ENCODE assay signal across 9 cellular contexts in genomic region chr1:200302893-200303250, GRCh38.
DNase-seq lines count a peak whose midpoint lies in the region; ATAC-seq, FAIRE-seq and TF ChIP-seq lines count a peak whose summit lies in the region.
"Had no signal": no experiment of that assay in that cellular context is flagged by ENCODE, and none has a peak within 500 bp of the region (broad histone marks: within the 10 kb centered on the region; RNA-seq: fewer than 3 reads in every experiment).

No MANE protein-coding gene starts in this region.

- no peak overlapping the region for H4K91ac ChIP-seq in H1 (replicated peaks; ENCODE audit: insufficient read length, low read length)

- no peak overlapping the region for H4K5ac ChIP-seq in H1 (ENCODE audit: insufficient read length, low read depth, low read length)

- ATAC-seq in GM18867 (IDR thresholded peaks at IDR 0.05; ENCODE audit: unreplicated experiment) (peak; percentile 2), GM21737 (IDR thresholded peaks at IDR 0.05; ENCODE audit: unreplicated experiment) (no peak), HG03442 (IDR thresholded peaks at IDR 0.05; ENCODE audit: unreplicated experiment) (no peak)

- no peak for FAIRE-seq in H1 (lab: Jason Lieb, UNC)
- FAIRE-seq: TTC549 had no signal

- no peaks in the 10 kb centered on the region for H4K20me1 ChIP-seq in H1 (replicated peaks in 1 of 2; ENCODE audit: control insufficient read depth in 1 of 2, insufficient read depth in 2 of 2, low read length in 2 of 2)

- no peak overlapping the region for H2BK120ac ChIP-seq in H1 (replicated peaks; ENCODE audit: low read depth, low read length)

- 36% methylated on average over 12 of the region's 12 CpGs; no CpG with 5 or more reads in 1 of the 2 experiments for WGBS in H1 (ENCODE audit: extremely low coverage in 1 of 2, insufficient coverage in 1 of 2, insufficient read length in 1 of 2, insufficient replicate concordance in 2 of 2, low coverage in 1 of 2, low lambda C conversion rate in 2 of 2, missing lambda C conversion rate in 1 of 2), 2 experiments

- POLR2A ChIA-PET in H1 (lab: Charles Lee; ENCODE audit: partially characterized antibody) = interaction anchor here (1.2 kb wide), 1 partner anchor 53 kb away, joined by 3 read pairs; no protein-coding TSS in a partner anchor

- H3K79me1 ChIP-seq in H1 (ENCODE audit: low read depth, low read length) = no peaks in the 10 kb centered on the region

- H2BK15ac ChIP-seq in H1 (ENCODE audit: low read length) = no peak overlapping the region

- H3K4me3 ChIP-seq in H1 (ENCODE audit: extremely low read depth in 1 of 4, insufficient read depth in 2 of 4, low read depth in 3 of 4, low read length in 4 of 4) = peak overlapping the region; percentile 25 to 65 (median 56); a peak in 7 of 8 replicates
- peak overlapping the region; percentile 55 to 77 for H3K4me3 ChIP-seq in muscle layer of colon (ENCODE audit: low read depth in 1 of 2, low read length in 2 of 2)

- no peak overlapping the region for H2BK12ac ChIP-seq in H1 (ENCODE audit: low read depth, low read length)

- H2AK5ac ChIP-seq in H1 (ENCODE audit: low read depth, low read length) = no peak overlapping the region

- TF ChIP-seq CTCF in H1 (IDR thresholded peaks at IDR 0.05; ENCODE audit: control extremely low read depth in 1 of 3, insufficient read depth in 1 of 3, low read depth in 1 of 3, low read length in 3 of 3) = no peak

- TF ChIP-seq RAD21 in H1 (IDR thresholded peaks at IDR 0.05 in 1 of 2, conservative IDR thresholded peaks at IDR 0.05 in 1 of 2; ENCODE audit: low read depth in 2 of 2, low read length in 2 of 2) = no peak

- H3K56ac ChIP-seq in H1 (replicated peaks; ENCODE audit: insufficient read length, low read depth, low read length) = no peak overlapping the region

- no peak overlapping the region for H4K8ac ChIP-seq in H1 (ENCODE audit: extremely low read depth, insufficient read depth, low read length)

- CTCF ChIA-PET in H1 (lab: Charles Lee; ENCODE audit: partially characterized antibody) = interaction anchor here (0.9 to 10.0 kb wide), 9 partner anchors 12 to 185 kb away, joined by 3 to 74 read pairs (median 4); no protein-coding TSS in a partner anchor

- no peaks in the 10 kb centered on the region for H3K36me3 ChIP-seq in H1 (ENCODE audit: control insufficient read depth in 2 of 4, insufficient read depth in 4 of 4, low read length in 3 of 4)
- H3K36me3 ChIP-seq in muscle layer of colon (ENCODE audit: insufficient read depth, low read length) = no peaks in the 10 kb centered on the region

- peaks cover 0 to 15% (median 12%) of the 10 kb centered on the region in 4 experiments; a peak in 5 of 7 replicates for H3K27me3 ChIP-seq in H1 (replicated peaks in 1 of 4; ENCODE audit: control insufficient read depth in 3 of 4, extremely low read depth in 1 of 4, insufficient read depth in 3 of 4, low read length in 3 of 4)
- peaks cover 3 to 8% of the 10 kb centered on the region in 2 donors for H3K27me3 ChIP-seq in muscle layer of colon (ENCODE audit: control insufficient read depth in 1 of 2, insufficient read depth in 2 of 2, low read length in 2 of 2)

- H3K9me3 ChIP-seq in H1 (ENCODE audit: insufficient read depth in 2 of 2, low read depth in 1 of 2, low read length in 1 of 2) (no peaks in the 10 kb centered on the region), muscle layer of colon (ENCODE audit: low read length) (no peaks in the 10 kb centered on the region)

- no peak overlapping the region for H3K18ac ChIP-seq in H1 (ENCODE audit: extremely low read depth, low read length)

- peaks cover 10% of the 10 kb centered on the region for H3K23me2 ChIP-seq in H1 (ENCODE audit: low read depth, low read length)

- no peak for TF ChIP-seq POLR2A in H1 (IDR thresholded peaks at IDR 0.05; ENCODE audit: control extremely low read depth in 1 of 2, low read depth in 2 of 2, low read length in 2 of 2)

- DNase-seq in NCI-H774 (lab: John Stamatoyannopoulos, UW) (peak; percentile 52), H1 (ENCODE audit: low read depth in 1 of 2, low spot score in 2 of 2) (no peak), ACHN (no peak), middle frontal gyrus (ENCODE audit: extremely low spot score, low spot score) (no peak)

- in situ Hi-C loops in ACHN (cut with HindIII; ENCODE audit: low pct_ligation_motif_present, low pct_unique_long_range_greater_than_20kb, low sequenced_read_pairs) = no loop called here

- H3K9ac ChIP-seq in H1 (replicated peaks in 1 of 4; ENCODE audit: extremely low read depth in 1 of 4, low read depth in 3 of 4, low read length in 3 of 4) (no peak overlapping the region), muscle layer of colon (ENCODE audit: low read length) (no peak overlapping the region)

- H3K27ac ChIP-seq in H1 (ENCODE audit: low read depth, low read length) = no peak overlapping the region
- no peak overlapping the region for H3K27ac ChIP-seq in muscle layer of colon (ENCODE audit: low read depth, low read length)

- H3K4ac ChIP-seq in H1 (replicated peaks; ENCODE audit: insufficient read length, low read depth, low read length) = no peak overlapping the region

- H3K23ac ChIP-seq in H1 (ENCODE audit: insufficient read length) = no peak overlapping the region

- peak overlapping the region; percentile 78; the same call in 1 of the 2 replicates for H2AFZ ChIP-seq in H1 (ENCODE audit: low read length)

- no peaks in the 10 kb centered on the region; a peak in 1 of 4 replicates for H3K79me2 ChIP-seq in H1 (ENCODE audit: control insufficient read depth in 1 of 2, insufficient read depth in 2 of 2, low read length in 2 of 2)

- no peak overlapping the region for H2BK5ac ChIP-seq in H1 (ENCODE audit: low read depth, low read length)

- peak overlapping the region; percentile 73 to 95 for H3K4me2 ChIP-seq in H1 (ENCODE audit: insufficient read depth in 1 of 2, low read depth in 2 of 2, low read length in 2 of 2)

- H3K14ac ChIP-seq in H1 (ENCODE audit: insufficient read length) = no peak overlapping the region

- H2BK20ac ChIP-seq in H1 (ENCODE audit: low read length) = no peak overlapping the region

- no peak for TF ChIP-seq EP300 in H1 (IDR thresholded peaks at IDR 0.05; ENCODE audit: borderline replicate concordance in 1 of 2, low read depth in 2 of 2, low read length in 2 of 2)

- H3K4me1 ChIP-seq in H1 (replicated peaks in 1 of 4; ENCODE audit: control insufficient read depth in 3 of 4, insufficient read depth in 4 of 4, low read length in 3 of 4) (peaks cover 0 to 6% (median 2%) of the 10 kb centered on the region in 4 experiments; a peak in 4 of 7 replicates), muscle layer of colon (ENCODE audit: insufficient read depth, low read length) (no peaks in the 10 kb centered on the region)

TF ChIP-seq in H1, 55 proteins besides CTCF, POLR2A, EP300 and RAD21:
- TF ChIP-seq CTBP2 (IDR thresholded peaks at IDR 0.05; ENCODE audit: borderline replicate concordance, insufficient read depth, insufficient read length, low read length) (no peak), CREB1 (IDR thresholded peaks at IDR 0.05) (no peak), SIRT6 (IDR thresholded peaks at IDR 0.05; ENCODE audit: low read length) (no peak), KDM1A (IDR thresholded peaks at IDR 0.05; ENCODE audit: borderline replicate concordance, low read length) (no peak), CBX5 (IDR thresholded peaks at IDR 0.05; ENCODE audit: low read depth, low read length) (no peak), MAFK (IDR thresholded peaks at IDR 0.05; ENCODE audit: low read depth, low read length) (no peak), MAX (IDR thresholded peaks at IDR 0.05) (no peak), ATF3 (IDR thresholded peaks at IDR 0.05; ENCODE audit: insufficient read depth, low read depth, low read length) (no peak), JUN (IDR thresholded peaks at IDR 0.05; ENCODE audit: low read depth, low read length) (no peak), ZNF274 (IDR thresholded peaks at IDR 0.05; ENCODE audit: borderline replicate concordance, extremely low read depth, low read length) (no peak), TEAD4 (IDR thresholded peaks at IDR 0.05; ENCODE audit: low read depth, low read length) (no peak), SAP30 (IDR thresholded peaks at IDR 0.05; ENCODE audit: insufficient read depth, insufficient replicate concordance, low read length) (no peak), ASH2L (IDR thresholded peaks at IDR 0.05; ENCODE audit: low read length) (no peak)
- TF ChIP-seq, protein P1, sequence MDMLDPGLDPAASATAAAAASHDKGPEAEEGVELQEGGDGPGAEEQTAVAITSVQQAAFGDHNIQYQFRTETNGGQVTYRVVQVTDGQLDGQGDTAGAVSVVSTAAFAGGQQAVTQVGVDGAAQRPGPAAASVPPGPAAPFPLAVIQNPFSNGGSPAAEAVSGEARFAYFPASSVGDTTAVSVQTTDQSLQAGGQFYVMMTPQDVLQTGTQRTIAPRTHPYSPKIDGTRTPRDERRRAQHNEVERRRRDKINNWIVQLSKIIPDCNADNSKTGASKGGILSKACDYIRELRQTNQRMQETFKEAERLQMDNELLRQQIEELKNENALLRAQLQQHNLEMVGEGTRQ (IDR thresholded peaks at IDR 0.05; ENCODE audit: low read length) = no peak
